Comparison of ENCODE assay signal across 10 cellular contexts in the genomic region with DNA sequence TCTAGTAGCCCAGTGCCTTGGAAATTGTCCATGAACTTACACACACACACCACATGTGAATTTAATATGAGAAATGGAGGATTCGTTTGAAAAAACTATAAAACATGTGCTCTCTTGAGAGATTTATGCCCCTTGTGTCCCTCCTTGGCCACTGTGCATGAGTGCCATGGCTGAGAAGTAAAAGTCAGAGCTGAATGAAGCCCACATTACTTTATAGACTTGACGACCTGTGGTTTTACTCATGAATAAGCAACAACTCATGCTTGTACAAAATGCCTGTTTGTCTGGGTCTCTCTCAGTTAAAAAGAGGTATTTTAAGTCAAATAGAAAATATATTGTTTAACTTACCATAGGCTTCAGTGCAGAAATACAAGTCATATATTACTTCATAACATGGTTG.
DNase-seq lines count a peak whose midpoint lies in the region; ATAC-seq lines count a peak whose summit lies in the region.
"Had no signal": no experiment of that assay in that cellular context is flagged by ENCODE, and none has a peak within 500 bp of the region (broad histone marks: within the 10 kb centered on the region; RNA-seq: fewer than 3 reads in every experiment).

No MANE protein-coding gene starts in this region.

- peaks cover 19 to 37% of the 10 kb centered on the region in 2 donors for H3K4me1 Mint-ChIP-seq in stimulated activated naive B cell treated with anti-CD40 and anti-IgM and Interleukin-4, amounts not matched to agents 10 μg/mL and 1 μg/mL and 100 μg/mL, for 72 hours

- no peak for DNase-seq in stimulated activated naive B cell treated with anti-CD40 and anti-IgM and Interleukin-4, amounts not matched to agents 10 μg/mL and 1 μg/mL and 100 μg/mL, for 72 hours
- DNase-seq in hippocampal formation (lab: John Stamatoyannopoulos, UW): no peak
- no peak for DNase-seq in DMS79 treated with DMSO at 0.1 percent for 48 hours (lab: John Stamatoyannopoulos, UW)
- no peak for DNase-seq in NCI-H2029 treated with DMSO at 0.1 percent for 48 hours (lab: John Stamatoyannopoulos, UW)
- DNase-seq: left lung, NCI-H1417 treated with DMSO at 0.1 percent for 48 hours, small intestine had no signal

- H3K27me3 Mint-ChIP-seq in stimulated activated naive B cell treated with anti-CD40 and anti-IgM and Interleukin-4, amounts not matched to agents 10 μg/mL and 1 μg/mL and 100 μg/mL, for 72 hours: no peaks in the 10 kb centered on the region

- ATAC-seq in GM19035 (IDR thresholded peaks at IDR 0.05; ENCODE audit: unreplicated experiment) (peak; percentile 78), HG02642 (IDR thresholded peaks at IDR 0.05; ENCODE audit: poor library complexity, unreplicated experiment) (peak; percentile 88), HG03575 (IDR thresholded peaks at IDR 0.05; ENCODE audit: extremely low read depth, insufficient number of reproducible peaks, low FRiP score, unreplicated experiment) (peak; percentile 91)
- ATAC-seq in stimulated activated naive B cell treated with anti-CD40 and anti-IgM and Interleukin-4, amounts not matched to agents 10 μg/mL and 1 μg/mL and 100 μg/mL, for 72 hours (replicated peaks): peak; percentile 87 to 88
- ATAC-seq: left lung had no signal

- H3K9me3 Mint-ChIP-seq in stimulated activated naive B cell treated with anti-CD40 and anti-IgM and Interleukin-4, amounts not matched to agents 10 μg/mL and 1 μg/mL and 100 μg/mL, for 72 hours: no peaks in the 10 kb centered on the region

- no peak overlapping the region for H3K4me3 Mint-ChIP-seq in stimulated activated naive B cell treated with anti-CD40 and anti-IgM and Interleukin-4, amounts not matched to agents 10 μg/mL and 1 μg/mL and 100 μg/mL, for 72 hours

- H3K27ac Mint-ChIP-seq in stimulated activated naive B cell treated with anti-CD40 and anti-IgM and Interleukin-4, amounts not matched to agents 10 μg/mL and 1 μg/mL and 100 μg/mL, for 72 hours: no peak overlapping the region

- H3K36me3 Mint-ChIP-seq in stimulated activated naive B cell treated with anti-CD40 and anti-IgM and Interleukin-4, amounts not matched to agents 10 μg/mL and 1 μg/mL and 100 μg/mL, for 72 hours: peaks cover 0 to 1% of the 10 kb centered on the region in 2 donors
